ENCODE assay signal across 8 cellular contexts in the genomic region with DNA sequence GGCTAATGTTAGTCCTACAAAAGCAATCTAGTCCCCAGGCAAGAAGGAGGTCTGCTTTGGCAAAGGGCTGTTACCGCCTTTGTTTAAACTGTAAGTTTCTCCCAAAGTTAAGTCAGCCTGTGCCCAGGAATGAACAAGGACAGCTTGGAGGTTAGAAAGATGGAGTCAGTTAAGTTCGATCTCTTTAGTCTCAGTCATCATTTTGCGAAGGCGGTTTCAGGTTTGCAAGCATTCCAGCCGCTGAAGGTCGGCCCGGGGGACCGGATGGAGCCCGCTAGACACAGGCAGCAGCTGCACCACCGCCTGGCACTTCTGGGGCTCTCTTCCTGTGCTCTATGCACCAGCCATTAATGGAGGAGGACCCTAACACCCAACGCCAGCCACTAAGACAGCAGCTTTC.
A peak's percentile ranks its signal among the peaks of the same experiment; 100 is the strongest.
DNase-seq lines count a peak whose midpoint lies in the region; ATAC-seq and TF ChIP-seq lines count a peak whose summit lies in the region.

No MANE protein-coding gene starts in this region.

- H2AFZ ChIP-seq in SK-N-SH (ENCODE audit: low read depth) = no peak overlapping the region

- POLR2A ChIA-PET in SK-N-SH (lab: Yijun Ruan, JAX) = no interaction called here

- no peaks in the 10 kb centered on the region for H3K9me2 ChIP-seq in SK-N-SH

- peak overlapping the region; percentile 46; the same call in 1 of the 2 replicates for H3K9ac ChIP-seq in SK-N-SH

- no peak for TF ChIP-seq POLR2A in spleen (IDR thresholded peaks at IDR 0.05)

- no peak for TF ChIP-seq RAD21 in SK-N-SH (IDR thresholded peaks at IDR 0.05; ENCODE audit: low read length)

- intact Hi-C loops in spleen (cut with DNase I; ENCODE audit: low total_unique reads) = no loop called here

- H3K27me3 ChIP-seq in SK-N-SH (ENCODE audit: insufficient read depth) (no peaks in the 10 kb centered on the region), spleen (replicated peaks in 1 of 7) (no peaks in the 10 kb centered on the region)

- TF ChIP-seq CTCF in SK-N-SH (IDR thresholded peaks at IDR 0.05) = no peak
- no peak for TF ChIP-seq CTCF in spleen (IDR thresholded peaks at IDR 0.05 in 8 of 11, conservative IDR thresholded peaks at IDR 0.05 in 3 of 11)

- ATAC-seq in SK-N-SH treated with all-trans-retinoic acid at 6 μM for 48 hours (no peak), GM18517 (IDR thresholded peaks at IDR 0.05; ENCODE audit: unreplicated experiment) (no peak)
- ATAC-seq in activated naive CD4-positive, alpha-beta T cell treated with anti-CD3 and anti-CD28 coated beads, Interleukin-2, amount 50 U/mL, for 72 hours = no peak

- H3K36me3 Mint-ChIP-seq in activated naive CD4-positive, alpha-beta T cell treated with anti-CD3 and anti-CD28 coated beads, Interleukin-2, amount 50 U/mL, for 72 hours = peaks cover 0 to 6% of the 10 kb centered on the region in 2 donors

- no peak for TF ChIP-seq EP300 in SK-N-SH (IDR thresholded peaks at IDR 0.05; ENCODE audit: borderline replicate concordance in 1 of 2, low read depth in 1 of 2, low read length in 1 of 2)

- CTCF ChIA-PET in SK-N-SH (lab: Yijun Ruan, JAX) = interaction anchor here (1.5 to 2.0 kb wide), 4 partner anchors 22 to 168 kb away, joined by 3 to 6 read pairs (median 6); no protein-coding TSS in a partner anchor

- peaks cover 85% of the 10 kb centered on the region for H3K79me2 ChIP-seq in SK-N-SH (ENCODE audit: insufficient read depth)

- H3K4me1 ChIP-seq in SK-N-SH (ENCODE audit: control insufficient read depth in 1 of 2, insufficient read depth in 2 of 2, low read depth in 1 of 2, low read length in 1 of 2) (peaks cover 34 to 70% of the 10 kb centered on the region in 2 experiments), spleen (peaks cover 56 to 100% (median 96%) of the 10 kb centered on the region in 6 donors)

- no peaks in the 10 kb centered on the region for H3K9me3 Mint-ChIP-seq in activated naive CD4-positive, alpha-beta T cell treated with anti-CD3 and anti-CD28 coated beads, Interleukin-2, amount 50 U/mL, for 72 hours

- peak overlapping the region; percentile 69 to 80 for H3K27ac Mint-ChIP-seq in activated naive CD4-positive, alpha-beta T cell treated with anti-CD3 and anti-CD28 coated beads, Interleukin-2, amount 50 U/mL, for 72 hours

- H3K4me2 ChIP-seq in SK-N-SH = no peak overlapping the region

- H3K27ac ChIP-seq in SK-N-SH (ENCODE audit: low read depth in 2 of 2, low read length in 1 of 2) (peak overlapping the region in 1 of 2 experiments; percentile 87; a peak in 2 of 4 replicates), spleen (peak overlapping the region in 7 of 8 donors; percentile 36 to 84 (median 79))

- H3K9me3 ChIP-seq in SK-N-SH (no peaks in the 10 kb centered on the region), spleen (no peaks in the 10 kb centered on the region)

- H3K4me3 ChIP-seq in SK-N-SH (ENCODE audit: low read depth in 2 of 2, low read length in 1 of 2) (no peak overlapping the region), spleen (peak overlapping the region in 1 of 8 donors; percentile 21)

- H4K20me1 ChIP-seq in SK-N-SH (ENCODE audit: insufficient read depth) = peaks cover 31% of the 10 kb centered on the region

- 97% methylated on average over 9 of the region's 11 CpGs for WGBS in SK-N-SH (ENCODE audit: low lambda C conversion rate)
- WGBS in spleen, 5 donors = 72 to 91% (median 88%) methylated on average over 11 of the region's 11 CpGs

- DNase-seq in SK-N-SH = no peak
- DNase-seq in activated naive CD4-positive, alpha-beta T cell treated with anti-CD3 and anti-CD28 coated beads, Interleukin-2, amount 50 U/mL, for 72 hours (ENCODE audit: low spot score in 2 of 2) = no peak
- DNase-seq in left kidney (ENCODE audit: low read depth, low spot score) = peak; percentile 44
- DNase-seq in spleen = no peak
- no peak for DNase-seq in HUDEP-2 (lab: John Stamatoyannopoulos, UW; ENCODE audit: unreplicated experiment in 76 of 76)
- DNase-seq in SIG-M5 (lab: John Stamatoyannopoulos, UW) = no peak

- H3K36me3 ChIP-seq in SK-N-SH (replicated peaks in 1 of 2; ENCODE audit: control insufficient read depth in 1 of 2, insufficient read depth in 2 of 2, low read length in 1 of 2) (no peaks in the 10 kb centered on the region), spleen (peaks cover 0 to 20% (median 0%) of the 10 kb centered on the region in 6 donors)

- peaks cover 17% of the 10 kb centered on the region for H3F3A ChIP-seq in SK-N-SH (replicated peaks; ENCODE audit: insufficient read depth)

TF ChIP-seq in SK-N-SH, 30 proteins besides CTCF, POLR2A, EP300 and RAD21 (continues in another document):
- TF ChIP-seq FOSL2 (IDR thresholded peaks at IDR 0.05; ENCODE audit: borderline replicate concordance, low read depth) (no peak), MXI1 (IDR thresholded peaks at IDR 0.05; ENCODE audit: low read depth, low read length) (no peak), FOXJ3 (CRISPR knock-in tag; IDR thresholded peaks at IDR 0.05) (no peak), YY1 (IDR thresholded peaks at IDR 0.05; ENCODE audit: low read depth) (no peak), MEF2A (IDR thresholded peaks at IDR 0.05; ENCODE audit: borderline replicate concordance, low read depth) (no peak), SIN3A (IDR thresholded peaks at IDR 0.05; ENCODE audit: borderline replicate concordance, low read depth, low read length) (no peak), TCF12 (IDR thresholded peaks at IDR 0.05) (no peak), GATA2 (CRISPR knock-in tag; IDR thresholded peaks at IDR 0.05) (no peak), CHD2 (IDR thresholded peaks at IDR 0.05; ENCODE audit: low read length, partially characterized antibody) (no peak), EZH2phosphoT487 (IDR thresholded peaks at IDR 0.05; ENCODE audit: borderline replicate concordance, low read depth) (no peak)
- TF ChIP-seq, protein P1, sequence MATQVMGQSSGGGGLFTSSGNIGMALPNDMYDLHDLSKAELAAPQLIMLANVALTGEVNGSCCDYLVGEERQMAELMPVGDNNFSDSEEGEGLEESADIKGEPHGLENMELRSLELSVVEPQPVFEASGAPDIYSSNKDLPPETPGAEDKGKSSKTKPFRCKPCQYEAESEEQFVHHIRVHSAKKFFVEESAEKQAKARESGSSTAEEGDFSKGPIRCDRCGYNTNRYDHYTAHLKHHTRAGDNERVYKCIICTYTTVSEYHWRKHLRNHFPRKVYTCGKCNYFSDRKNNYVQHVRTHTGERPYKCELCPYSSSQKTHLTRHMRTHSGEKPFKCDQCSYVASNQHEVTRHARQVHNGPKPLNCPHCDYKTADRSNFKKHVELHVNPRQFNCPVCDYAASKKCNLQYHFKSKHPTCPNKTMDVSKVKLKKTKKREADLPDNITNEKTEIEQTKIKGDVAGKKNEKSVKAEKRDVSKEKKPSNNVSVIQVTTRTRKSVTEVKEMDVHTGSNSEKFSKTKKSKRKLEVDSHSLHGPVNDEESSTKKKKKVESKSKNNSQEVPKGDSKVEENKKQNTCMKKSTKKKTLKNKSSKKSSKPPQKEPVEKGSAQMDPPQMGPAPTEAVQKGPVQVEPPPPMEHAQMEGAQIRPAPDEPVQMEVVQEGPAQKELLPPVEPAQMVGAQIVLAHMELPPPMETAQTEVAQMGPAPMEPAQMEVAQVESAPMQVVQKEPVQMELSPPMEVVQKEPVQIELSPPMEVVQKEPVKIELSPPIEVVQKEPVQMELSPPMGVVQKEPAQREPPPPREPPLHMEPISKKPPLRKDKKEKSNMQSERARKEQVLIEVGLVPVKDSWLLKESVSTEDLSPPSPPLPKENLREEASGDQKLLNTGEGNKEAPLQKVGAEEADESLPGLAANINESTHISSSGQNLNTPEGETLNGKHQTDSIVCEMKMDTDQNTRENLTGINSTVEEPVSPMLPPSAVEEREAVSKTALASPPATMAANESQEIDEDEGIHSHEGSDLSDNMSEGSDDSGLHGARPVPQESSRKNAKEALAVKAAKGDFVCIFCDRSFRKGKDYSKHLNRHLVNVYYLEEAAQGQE (IDR thresholded peaks at IDR 0.05; ENCODE audit: low read depth, low read length) = no peak

TF ChIP-seq in SK-N-SH treated with all-trans-retinoic acid at 6 μM for 48 hours, 23 proteins besides CTCF, POLR2A, EP300 and RAD21:
- TF ChIP-seq, protein P2, sequence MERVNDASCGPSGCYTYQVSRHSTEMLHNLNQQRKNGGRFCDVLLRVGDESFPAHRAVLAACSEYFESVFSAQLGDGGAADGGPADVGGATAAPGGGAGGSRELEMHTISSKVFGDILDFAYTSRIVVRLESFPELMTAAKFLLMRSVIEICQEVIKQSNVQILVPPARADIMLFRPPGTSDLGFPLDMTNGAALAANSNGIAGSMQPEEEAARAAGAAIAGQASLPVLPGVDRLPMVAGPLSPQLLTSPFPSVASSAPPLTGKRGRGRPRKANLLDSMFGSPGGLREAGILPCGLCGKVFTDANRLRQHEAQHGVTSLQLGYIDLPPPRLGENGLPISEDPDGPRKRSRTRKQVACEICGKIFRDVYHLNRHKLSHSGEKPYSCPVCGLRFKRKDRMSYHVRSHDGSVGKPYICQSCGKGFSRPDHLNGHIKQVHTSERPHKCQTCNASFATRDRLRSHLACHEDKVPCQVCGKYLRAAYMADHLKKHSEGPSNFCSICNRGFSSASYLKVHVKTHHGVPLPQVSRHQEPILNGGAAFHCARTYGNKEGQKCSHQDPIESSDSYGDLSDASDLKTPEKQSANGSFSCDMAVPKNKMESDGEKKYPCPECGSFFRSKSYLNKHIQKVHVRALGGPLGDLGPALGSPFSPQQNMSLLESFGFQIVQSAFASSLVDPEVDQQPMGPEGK (CRISPR knock-in tag; IDR thresholded peaks at IDR 0.05; ENCODE audit: borderline replicate concordance) = no peak
- TF ChIP-seq ARNTL (CRISPR knock-in tag; IDR thresholded peaks at IDR 0.05; ENCODE audit: borderline replicate concordance, low read depth) = no peak
